In genomic region chr12:70639535-70639934, GRCh38 we compare ENCODE assay signal across 15 cellular contexts. TPM values are rescaled to one million over a fixed set of nuclear protein-coding genes. Genes with fewer than 3 reads are reported as not detected.
A peak's percentile ranks its signal among the peaks of the same experiment; 100 is the strongest.
DNase-seq lines count a peak whose midpoint lies in the region; ATAC-seq and TF ChIP-seq lines count a peak whose summit lies in the region.
"Had no signal": no experiment of that assay in that cellular context is flagged by ENCODE, and none has a peak within 500 bp of the region (broad histone marks: within the 10 kb centered on the region; RNA-seq: fewer than 3 reads in every experiment).

No MANE protein-coding gene starts in this region.

- no peak overlapping the region for H3K4me3 Mint-ChIP-seq in T-helper 2 cell treated with Interferon-gamma antibody and Interleukin-4, amounts not matched to agents 5 μg/mL and 100 μg/mL, for 36 hours
- H3K4me3 Mint-ChIP-seq: B cell; CD4-positive, alpha-beta T cell; CD8-positive, alpha-beta T cell had no signal

- no peaks in the 10 kb centered on the region for H3K27me3 ChIP-seq in PC-3 (ENCODE audit: low read length)
- H3K27me3 ChIP-seq: BLaER1 treated with 17β-estradiol and CSF1 and Interleukin-3, amounts not matched to agents 10 nM and 100 nM had no signal

- H3K27ac Mint-ChIP-seq in T-helper 2 cell treated with Interferon-gamma antibody and Interleukin-4, amounts not matched to agents 5 μg/mL and 100 μg/mL, for 36 hours = no peak overlapping the region
- H3K27ac Mint-ChIP-seq: B cell; CD4-positive, alpha-beta T cell; CD8-positive, alpha-beta T cell had no signal

- no peaks in the 10 kb centered on the region for H3K4me1 Mint-ChIP-seq in T-helper 2 cell treated with Interferon-gamma antibody and Interleukin-4, amounts not matched to agents 5 μg/mL and 100 μg/mL, for 36 hours (ENCODE audit: low read depth)
- H3K4me1 Mint-ChIP-seq: B cell had no signal

- H3K4me3 ChIP-seq in PC-3 (ENCODE audit: low read length) = no peak overlapping the region
- H3K4me3 ChIP-seq: A549; BLaER1 treated with 17β-estradiol and CSF1 and Interleukin-3, amounts not matched to agents 10 nM and 100 nM had no signal

- no peaks in the 10 kb centered on the region for H3K79me2 ChIP-seq in PC-3 (ENCODE audit: low read length)

- H3K27me3 Mint-ChIP-seq in T-helper 2 cell treated with Interferon-gamma antibody and Interleukin-4, amounts not matched to agents 5 μg/mL and 100 μg/mL, for 36 hours (ENCODE audit: low read depth) = peaks cover 8% of the 10 kb centered on the region

- H3K9me2 ChIP-seq in PC-3 (replicated peaks; ENCODE audit: low read length) = no peaks in the 10 kb centered on the region

- H3K4me2 ChIP-seq in PC-3 (ENCODE audit: low read length) = peak overlapping the region; percentile 55
- H3K4me2 ChIP-seq: A549; BLaER1 treated with 17β-estradiol and CSF1 and Interleukin-3, amounts not matched to agents 10 nM and 100 nM had no signal

- peak; percentile 66 for DNase-seq in PC-3
- no peak for DNase-seq in T-helper 2 cell treated with Interferon-gamma antibody and Interleukin-4, amounts not matched to agents 5 μg/mL and 100 μg/mL, for 36 hours (ENCODE audit: low spot score)
- DNase-seq: AML-193; Caco-2; CD4-positive, alpha-beta T cell; CD8-positive, alpha-beta T cell; DMS 273 treated with DMSO at 0.1 percent for 48 hours; DMS79 treated with DMSO at 0.1 percent for 48 hours; GF-D8 had no signal

- peak; percentile 62 for ATAC-seq in PC-3
- ATAC-seq in GM18502 (IDR thresholded peaks at IDR 0.05; ENCODE audit: poor library complexity, unreplicated experiment) = no peak
- no peak for ATAC-seq in GM18861 (IDR thresholded peaks at IDR 0.05; ENCODE audit: unreplicated experiment)
- ATAC-seq: CD8-positive, alpha-beta T cell had no signal

- POLR2A ChIA-PET in PC-3 (lab: Charles Lee; ENCODE audit: unreplicated experiment) = interaction anchor here (0.5 kb wide), 1 partner anchor 36 kb away, joined by 7 read pairs; no protein-coding TSS in a partner anchor

- H3F3A ChIP-seq in PC-3 (ENCODE audit: low read length, unreplicated experiment) = no peaks in the 10 kb centered on the region

- no peak for TF ChIP-seq CTCF in PC-3 (conservative IDR thresholded peaks at IDR 0.05; ENCODE audit: low read depth, low read length)
- TF ChIP-seq CTCF in VCaP (conservative IDR thresholded peaks at IDR 0.05) = no peak

- H3K9me3 Mint-ChIP-seq in T-helper 2 cell treated with Interferon-gamma antibody and Interleukin-4, amounts not matched to agents 5 μg/mL and 100 μg/mL, for 36 hours = no peaks in the 10 kb centered on the region
- H3K9me3 Mint-ChIP-seq: CD4-positive, alpha-beta T cell; CD8-positive, alpha-beta T cell had no signal

- H3K36me3 ChIP-seq in PC-3 (ENCODE audit: low read depth, low read length) = no peaks in the 10 kb centered on the region
- H3K36me3 ChIP-seq: BLaER1 treated with 17β-estradiol and CSF1 and Interleukin-3, amounts not matched to agents 10 nM and 100 nM had no signal

- peaks cover 54% of the 10 kb centered on the region for H3K4me1 ChIP-seq in PC-3 (ENCODE audit: insufficient read depth, low read length)
- H3K4me1 ChIP-seq: Caco-2 had no signal

- H3K9me3 ChIP-seq in PC-3 (ENCODE audit: low read length) = no peaks in the 10 kb centered on the region
- H3K9me3 ChIP-seq: A549; BLaER1 treated with 17β-estradiol and CSF1 and Interleukin-3, amounts not matched to agents 10 nM and 100 nM; Caco-2 had no signal

- H2AFZ ChIP-seq in PC-3 (ENCODE audit: low read length) = no peak overlapping the region

- H4K20me1 ChIP-seq in PC-3 (ENCODE audit: low read length) = no peaks in the 10 kb centered on the region
- H4K20me1 ChIP-seq: BLaER1 treated with 17β-estradiol and CSF1 and Interleukin-3, amounts not matched to agents 10 nM and 100 nM had no signal

- peak overlapping the region; percentile 80 for H3K27ac ChIP-seq in PC-3 (ENCODE audit: low read length)
- peak overlapping the region; percentile 62 for H3K27ac ChIP-seq in VCaP
- H3K27ac ChIP-seq: A549; BLaER1 treated with 17β-estradiol and CSF1 and Interleukin-3, amounts not matched to agents 10 nM and 100 nM had no signal

- no peaks in the 10 kb centered on the region for H3K36me3 Mint-ChIP-seq in T-helper 2 cell treated with Interferon-gamma antibody and Interleukin-4, amounts not matched to agents 5 μg/mL and 100 μg/mL, for 36 hours (ENCODE audit: low read depth)
- H3K36me3 Mint-ChIP-seq: CD8-positive, alpha-beta T cell had no signal

- peak overlapping the region; percentile 53 for H3K9ac ChIP-seq in PC-3 (ENCODE audit: low read length)
- H3K9ac ChIP-seq: BLaER1 treated with 17β-estradiol and CSF1 and Interleukin-3, amounts not matched to agents 10 nM and 100 nM had no signal

- CTCF ChIA-PET in PC-3 (lab: Charles Lee) = interaction anchor here (0.6 kb wide), 1 partner anchor 19 kb away, joined by 3 read pairs; no protein-coding TSS in a partner anchor

- intact Hi-C loops in PC-3 (cut with micrococcal nuclease) = loop anchor here (2.0 kb wide), 1 partner anchor 49 kb away; no protein-coding TSS in a partner anchor

- no TSS peak for BruUV-seq in PC-3 (replicated peaks; lab: Mats Ljungman, UMichigan)

RNA-seq across cellular contexts. Expression of gene PTPRB, which starts 2.3 kb away (rescaled TPM):
- total RNA-seq in PC-3 (2014; rRNA removed) = 0.46 and 0.66 TPM in 2 replicates
- total RNA-seq: B cell; CD4-positive, alpha-beta T cell; CD8-positive, alpha-beta T cell had no signal
